In genomic region chr22:19855504-19856409, GRCh38 we compare ENCODE assay signal across 8 cellular contexts.
DNase-seq lines count a peak whose midpoint lies in the region; ATAC-seq and TF ChIP-seq lines count a peak whose summit lies in the region.

No MANE protein-coding gene starts in this region.

- TF ChIP-seq CTCF in DOHH2 (IDR thresholded peaks at IDR 0.05; ENCODE audit: low read depth, low read length, poor library complexity, severe bottlenecking) (no peak), astrocyte of the spinal cord (IDR thresholded peaks at IDR 0.05; ENCODE audit: low read depth, low read length) (no peak)

- no peaks in the 10 kb centered on the region for H3F3A ChIP-seq in DOHH2 (ENCODE audit: control insufficient read depth, insufficient read depth)

- H3K27ac ChIP-seq in DOHH2 (ENCODE audit: low read depth, low read length) (peak overlapping the region; percentile 77), iPS-18a (ENCODE audit: low read length) (no peak overlapping the region), skin epidermis (peak overlapping the region; percentile 45 to 98 (median 93))

- peaks cover 49% of the 10 kb centered on the region for H3K36me3 ChIP-seq in DOHH2 (ENCODE audit: control insufficient read depth, low read length)
- H3K36me3 ChIP-seq in iPS-18a (ENCODE audit: control insufficient read depth, low read depth, low read length) = peaks cover 12% of the 10 kb centered on the region

- H3K9me2 ChIP-seq in DOHH2 (replicated peaks; ENCODE audit: control insufficient read depth, low read length) = no peaks in the 10 kb centered on the region

- peak; percentile 12 for ATAC-seq in GM21526 (IDR thresholded peaks at IDR 0.05; ENCODE audit: low FRiP score, unreplicated experiment)

- H3K9me3 ChIP-seq in DOHH2 (ENCODE audit: control insufficient read depth, insufficient read depth, low read length) = no peaks in the 10 kb centered on the region
- H3K9me3 ChIP-seq in iPS-18a (ENCODE audit: control insufficient read depth, low read depth, low read length) = no peaks in the 10 kb centered on the region

- H3K9ac ChIP-seq in iPS-18a (ENCODE audit: low read length) = peak overlapping the region; percentile 81

- DNase-seq in KG1 (lab: John Stamatoyannopoulos, UW) (peak; percentile 34), SW480 (ENCODE audit: low spot score) (peak; percentile 72), astrocyte of the spinal cord (ENCODE audit: low read depth, low spot score) (peak; percentile 20), midbrain (lab: John Stamatoyannopoulos, UW) (no peak)

- H3K4me3 ChIP-seq in DOHH2 (ENCODE audit: low read length) (peak overlapping the region; percentile 90), astrocyte of the spinal cord (ENCODE audit: low read depth, low read length) (peak overlapping the region; percentile 94), iPS-18a (ENCODE audit: low read length) (peak overlapping the region; percentile 79), skin epidermis (peak overlapping the region; percentile 64 to 97 (median 89))

- H4K20me1 ChIP-seq in DOHH2 (ENCODE audit: control insufficient read depth, insufficient read depth, low read depth, low read length) = peaks cover 18% of the 10 kb centered on the region

- in situ Hi-C loops in astrocyte of the spinal cord (cut with HindIII; ENCODE audit: low sequenced_read_pairs) = no loop called here

- H3K27me3 ChIP-seq in DOHH2 (ENCODE audit: control insufficient read depth, low read length) = no peaks in the 10 kb centered on the region
- H3K27me3 ChIP-seq in iPS-18a (ENCODE audit: control insufficient read depth, insufficient read depth, low read length) = no peaks in the 10 kb centered on the region

- H3K4me1 ChIP-seq in DOHH2 (ENCODE audit: control insufficient read depth, low read length) = peaks cover 31% of the 10 kb centered on the region
- H3K4me1 ChIP-seq in iPS-18a (ENCODE audit: control insufficient read depth, low read depth, low read length) = peaks cover 19% of the 10 kb centered on the region

- peak overlapping the region; percentile 86 for H3K4me2 ChIP-seq in DOHH2 (ENCODE audit: low read length)

- H3K79me2 ChIP-seq in DOHH2 (ENCODE audit: control insufficient read depth, low read length) = peaks cover 68% of the 10 kb centered on the region
